8 cellular contexts compared by ENCODE assay signal in the genomic region with DNA sequence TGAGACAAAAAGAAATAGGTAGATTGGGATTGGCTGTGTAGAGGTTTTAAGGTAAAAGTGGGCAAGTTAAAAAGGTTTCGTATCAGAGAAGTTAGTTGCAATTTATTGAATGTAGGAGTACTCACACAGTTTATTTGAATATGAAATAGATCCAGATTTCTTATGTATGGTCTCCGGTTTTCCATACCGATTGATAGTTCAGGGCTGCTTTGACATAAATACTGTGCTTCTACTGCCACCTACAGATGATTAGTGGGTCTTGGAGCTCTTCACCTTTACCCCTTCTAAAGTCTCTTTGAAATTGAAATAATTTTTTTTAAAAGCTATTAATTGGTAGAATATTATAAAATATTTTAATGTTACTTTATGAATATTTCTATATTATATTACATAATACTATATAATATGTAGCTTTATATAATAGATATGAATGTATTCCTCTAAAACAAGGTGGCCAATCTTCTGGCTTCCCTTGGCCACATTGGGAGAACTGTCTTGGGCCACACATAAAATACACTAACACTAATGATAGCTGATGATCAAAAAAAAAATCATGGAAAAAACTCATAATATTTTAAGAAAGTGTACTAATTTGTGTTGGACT. TPM values are rescaled to one million over a fixed set of nuclear protein-coding genes. Genes with fewer than 3 reads are reported as not detected.
DNase-seq lines count a peak whose midpoint lies in the region; ATAC-seq, FAIRE-seq and TF ChIP-seq lines count a peak whose summit lies in the region.

No MANE protein-coding gene starts in this region.

- H3K27ac Mint-ChIP-seq in activated T-helper 17 cell treated with anti-CD3 and anti-CD28 coated beads, Interleukin-2, amount 50 U/mL, for 72 hours: peak overlapping the region; percentile 85

- peaks cover 53% of the 10 kb centered on the region for H3K36me3 Mint-ChIP-seq in activated T-helper 17 cell treated with anti-CD3 and anti-CD28 coated beads, Interleukin-2, amount 50 U/mL, for 72 hours (ENCODE audit: low read depth)

- H3K27me3 ChIP-seq in BE2C (no peaks in the 10 kb centered on the region), heart left ventricle (no peaks in the 10 kb centered on the region), spleen (replicated peaks in 1 of 7) (no peaks in the 10 kb centered on the region)

- H3K27me3 Mint-ChIP-seq in activated T-helper 17 cell treated with anti-CD3 and anti-CD28 coated beads, Interleukin-2, amount 50 U/mL, for 72 hours: no peaks in the 10 kb centered on the region

- peak; percentile 71 for TF ChIP-seq CTCF in BE2C (IDR thresholded peaks at IDR 0.05; ENCODE audit: low read depth, low read length)
- peak; percentile 52 to 79 (median 68) for TF ChIP-seq CTCF in heart left ventricle (IDR thresholded peaks at IDR 0.05)
- peak; percentile 50 to 83 (median 70) for TF ChIP-seq CTCF in spleen (IDR thresholded peaks at IDR 0.05 in 8 of 11, conservative IDR thresholded peaks at IDR 0.05 in 3 of 11)

- no peak overlapping the region for H3K27ac ChIP-seq in heart left ventricle
- H3K27ac ChIP-seq in spleen: no peak overlapping the region

- peak; percentile 64 for FAIRE-seq in GM12891 (lab: Jason Lieb, UNC)

- H3K4me3 Mint-ChIP-seq in activated T-helper 17 cell treated with anti-CD3 and anti-CD28 coated beads, Interleukin-2, amount 50 U/mL, for 72 hours: peak overlapping the region; percentile 71

- peaks cover 41% of the 10 kb centered on the region for H3K4me1 Mint-ChIP-seq in activated T-helper 17 cell treated with anti-CD3 and anti-CD28 coated beads, Interleukin-2, amount 50 U/mL, for 72 hours

- H3K9me3 ChIP-seq in BE2C (no peaks in the 10 kb centered on the region), heart left ventricle (no peaks in the 10 kb centered on the region), spleen (no peaks in the 10 kb centered on the region)

- WGBS in heart left ventricle, 4 donors: 29 to 39% (median 35%) methylated on average over 3 of the region's 3 CpGs
- 27 to 38% (median 38%) methylated on average over 3 of the region's 3 CpGs for WGBS in spleen, 5 donors

- intact Hi-C loops in heart left ventricle (cut with DNase I): loop anchor here (1.0 to 5.0 kb wide), 8 partner anchors 64 to 171 kb away; partner anchors contain the start of gene UBAC2 (in 1 of the 10)
- intact Hi-C loops in spleen (cut with DNase I; ENCODE audit: low total_unique reads): loop anchor here (5.0 kb wide), 2 partner anchors 69 to 89 kb away; no protein-coding TSS in a partner anchor

- H3K9me3 Mint-ChIP-seq in activated T-helper 17 cell treated with anti-CD3 and anti-CD28 coated beads, Interleukin-2, amount 50 U/mL, for 72 hours: no peaks in the 10 kb centered on the region

- TF ChIP-seq POLR2A in GM12891 (IDR thresholded peaks at IDR 0.05; ENCODE audit: low read depth, low read length) (no peak), heart left ventricle (IDR thresholded peaks at IDR 0.05) (no peak), spleen (IDR thresholded peaks at IDR 0.05) (no peak)

- no peaks in the 10 kb centered on the region for H3K36me3 ChIP-seq in BE2C
- H3K36me3 ChIP-seq in heart left ventricle: peaks cover 0 to 6% (median 0%) of the 10 kb centered on the region in 9 donors
- peaks cover 0 to 16% (median 8%) of the 10 kb centered on the region in 6 donors for H3K36me3 ChIP-seq in spleen

- peak; percentile 61 for ATAC-seq in activated T-helper 17 cell treated with anti-CD3 and anti-CD28 coated beads, Interleukin-2, amount 50 U/mL, for 72 hours (replicated peaks)
- peak in 3 of 4 donors; percentile 58 to 71 (median 69) for ATAC-seq in heart left ventricle

- H3K4me3 ChIP-seq in BE2C (ENCODE audit: low read depth, low read length) (no peak overlapping the region), heart left ventricle (no peak overlapping the region), spleen (no peak overlapping the region)

- DNase-seq in BE2C: peak; percentile 22
- DNase-seq in GM12891 (ENCODE audit: insufficient read length, low spot score): no peak
- peak; percentile 60 for DNase-seq in NCI-H1694 (lab: John Stamatoyannopoulos, UW)
- DNase-seq in heart left ventricle: no peak
- no peak for DNase-seq in spleen
- no peak for DNase-seq in activated effector memory CD4-positive, alpha-beta T cell treated with anti-CD3 and anti-CD28 coated beads, Interleukin-2, amount 50 U/mL, for 16 hours
- no peak for DNase-seq in stimulated activated CD4-positive, alpha-beta T cell treated with anti-CD3 and anti-CD28 coated beads, Interleukin-1b, Interleukin-23, amount 100 ng/mL, for 48 hours

- H3K4me1 ChIP-seq in BE2C: no peaks in the 10 kb centered on the region
- H3K4me1 ChIP-seq in heart left ventricle: peaks cover 0 to 33% (median 10%) of the 10 kb centered on the region in 12 donors
- H3K4me1 ChIP-seq in spleen: peaks cover 8 to 78% (median 54%) of the 10 kb centered on the region in 6 donors

TF ChIP-seq in GM12891, 5 proteins besides CTCF, POLR2A, EP300 and RAD21:
- TF ChIP-seq PAX5 (IDR thresholded peaks at IDR 0.05; ENCODE audit: insufficient read depth, low read length, severe bottlenecking) (no peak), POU2F2 (IDR thresholded peaks at IDR 0.05; ENCODE audit: low read depth, low read length) (no peak), POLR2AphosphoS5 (IDR thresholded peaks at IDR 0.05; ENCODE audit: low read depth, low read length) (no peak), TAF1 (IDR thresholded peaks at IDR 0.05; ENCODE audit: low read depth, low read length) (no peak)

RNA-seq across cellular contexts. Expression of gene GPR18, which starts 7.7 kb away (rescaled TPM):
- polyA plus RNA-seq in BE2C (2012; ENCODE audit: insufficient read depth, insufficient read length, low read depth): not detected
- polyA plus RNA-seq in GM12891 (2012; ENCODE audit: low read depth, missing spikeins): 2.3 TPM
- 10 to 100 TPM in 1 of 2 donors, 1 to 10 TPM in 1; 8.7 to 10.1 TPM for total RNA-seq in activated T-helper 17 cell treated with anti-CD3 and anti-CD28 coated beads, Interleukin-2, amount 50 U/mL, for 72 hours
- total RNA-seq in heart left ventricle (1 to 10 TPM in 1 of 9 donors, under 1 TPM in 1, not detected in 7; 0.34 to 1.1 TPM), spleen (10 to 100 TPM in 6 of 7 donors, 1 to 10 TPM in 1; 9.6 to 21.8 (median 15.3) TPM)
- polyA plus RNA-seq in heart left ventricle (under 1 TPM in 1 of 2 donors, not detected in 1; 0.04 TPM), spleen (10 to 100 TPM; 25.6 to 33.9 (median 29.4) TPM)

RNA-seq across cellular contexts. Expression of gene GPR183, which starts 41.3 kb away (rescaled TPM):
- polyA plus RNA-seq in BE2C (2012; ENCODE audit: insufficient read depth, insufficient read length, low read depth): not detected
- 61.8 TPM for polyA plus RNA-seq in GM12891 (2012; ENCODE audit: low read depth, missing spikeins)
- 10 to 100 TPM; 92.4 to 95.1 TPM for total RNA-seq in activated T-helper 17 cell treated with anti-CD3 and anti-CD28 coated beads, Interleukin-2, amount 50 U/mL, for 72 hours
- total RNA-seq in heart left ventricle (1 to 10 TPM in 7 of 9 donors, under 1 TPM in 2; 0.69 to 7.6 (median 1.5) TPM), spleen (10 to 100 TPM; 29.1 to 83.6 (median 53.4) TPM)
- polyA plus RNA-seq in heart left ventricle (1 to 10 TPM in 1 of 2 donors, under 1 TPM in 1; 0.72 to 2.7 TPM), spleen (10 to 100 TPM; 56.0 to 68.0 (median 60.6) TPM)

Comparison
In these comparisons a context has a peak if more than half of its experiments do, and no peak if none do; other contexts are left out.
1. DNase-seq: peak in BE2C (single experiment) and NCI-H1694 (single experiment); none in GM12891 (single experiment), heart left ventricle (0 of 5), spleen (single experiment), activated effector memory CD4-positive, alpha-beta T cell treated with anti-CD3 and anti-CD28 coated beads, Interleukin-2, amount 50 U/mL, for 16 hours (single experiment) and stimulated activated CD4-positive, alpha-beta T cell treated with anti-CD3 and anti-CD28 coated beads, Interleukin-1b, Interleukin-23, amount 100 ng/mL, for 48 hours (single experiment).
2. RNA of gene GPR18, which starts 7.7 kb away (total RNA-seq): 9.6 to 21.8 TPM in spleen and 8.7 to 10.1 TPM in activated T-helper 17 cell treated with anti-CD3 and anti-CD28 coated beads, Interleukin-2, amount 50 U/mL, for 72 hours; 0.34 to 1.1 TPM in heart left ventricle; every median in the first group is over 4 times any median in the second.
3. Peak in every context shown above with its lines, with median percentiles within 50 percentile points of each other: CTCF ChIP-seq.